ENCODE assay signal across 12 cellular contexts in the genomic region with DNA sequence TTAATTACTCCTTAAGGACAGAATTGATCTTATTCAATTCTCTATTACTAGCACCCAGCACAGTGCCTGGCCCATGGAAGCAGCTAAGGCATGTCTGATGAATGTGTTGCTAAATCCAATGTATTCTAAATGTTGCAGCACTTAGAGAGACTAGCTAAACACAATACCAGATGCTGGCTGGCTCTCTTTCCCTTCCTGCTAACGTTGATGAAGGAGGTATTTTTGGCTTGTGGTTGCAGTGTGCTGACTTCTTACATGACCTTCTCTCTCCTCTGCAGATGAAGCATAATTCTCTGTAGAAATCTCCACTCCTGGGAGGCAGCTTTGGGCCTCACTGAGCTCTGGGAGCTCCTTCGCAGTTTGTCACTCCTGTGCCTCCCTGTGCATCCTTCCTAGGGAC.
DNase-seq lines count a peak whose midpoint lies in the region; ATAC-seq and TF ChIP-seq lines count a peak whose summit lies in the region.
"Had no signal": no experiment of that assay in that cellular context is flagged by ENCODE, and none has a peak within 500 bp of the region (broad histone marks: within the 10 kb centered on the region; RNA-seq: fewer than 3 reads in every experiment).

No MANE protein-coding gene starts in this region.

- H3K4me1 Mint-ChIP-seq in activated CD8-positive, alpha-beta T cell treated with anti-CD3 and anti-CD28 coated beads for 36 hours (ENCODE audit: low read depth), result no peaks in the 10 kb centered on the region

- no peak overlapping the region for H3K4me3 ChIP-seq in right atrium auricular region
- H3K4me3 ChIP-seq in neuronal stem cell (ENCODE audit: low read length in 2 of 2), result no peak overlapping the region

- H2BK15ac ChIP-seq in neuronal stem cell (ENCODE audit: low read length), result no peak overlapping the region

- H3K4ac ChIP-seq in neuronal stem cell (ENCODE audit: low read length), result no peak overlapping the region

- no peak overlapping the region for H3K23ac ChIP-seq in neuronal stem cell (ENCODE audit: low read depth, low read length, poor library complexity)

- H2BK5ac ChIP-seq in neuronal stem cell (ENCODE audit: low read length), result no peak overlapping the region

- H4K8ac ChIP-seq in neuronal stem cell (ENCODE audit: low read depth, low read length), result no peak overlapping the region

- H3K27ac Mint-ChIP-seq in activated CD8-positive, alpha-beta T cell treated with anti-CD3 and anti-CD28 coated beads for 36 hours, result no peak overlapping the region

- H3K4me1 ChIP-seq in right atrium auricular region (peaks cover 0 to 7% of the 10 kb centered on the region in 2 donors), neuronal stem cell (ENCODE audit: control insufficient read depth in 2 of 2, insufficient read depth in 1 of 2, low read depth in 1 of 2, low read length in 2 of 2) (no peaks in the 10 kb centered on the region)

- no peaks in the 10 kb centered on the region for H3K36me3 ChIP-seq in right atrium auricular region
- no peaks in the 10 kb centered on the region for H3K36me3 ChIP-seq in neuronal stem cell (replicated peaks in 1 of 2; ENCODE audit: control insufficient read depth in 2 of 2, insufficient read depth in 2 of 2, low read length in 2 of 2)

- no peaks in the 10 kb centered on the region for H3K27me3 ChIP-seq in right atrium auricular region
- H3K27me3 ChIP-seq in neuronal stem cell (ENCODE audit: control insufficient read depth in 3 of 3, insufficient read depth in 3 of 3, low read depth in 1 of 3, low read length in 3 of 3), result no peaks in the 10 kb centered on the region

- H3K9me3 Mint-ChIP-seq in activated CD8-positive, alpha-beta T cell treated with anti-CD3 and anti-CD28 coated beads for 36 hours, result no peaks in the 10 kb centered on the region

- H3K79me1 ChIP-seq in neuronal stem cell (ENCODE audit: low read depth, low read length), result no peaks in the 10 kb centered on the region

- WGBS in neuronal stem cell (ENCODE audit: extremely low coverage in 2 of 2, insufficient read length in 2 of 2, insufficient replicate concordance in 1 of 2), 2 donors, result no CpG with 5 or more reads among the region's 2 CpGs

- ATAC-seq in Right ventricle myocardium superior (ENCODE audit: poor library complexity), result peak; percentile 85
- ATAC-seq in HG03196 (IDR thresholded peaks at IDR 0.05; ENCODE audit: unreplicated experiment), result peak; percentile 58
- ATAC-seq in activated CD8-positive, alpha-beta T cell treated with anti-CD3 and anti-CD28 coated beads for 36 hours, result no peak
- ATAC-seq in HG03439 (IDR thresholded peaks at IDR 0.05; ENCODE audit: unreplicated experiment), result no peak

- H3K14ac ChIP-seq in neuronal stem cell (ENCODE audit: low read length), result no peak overlapping the region

- no peak overlapping the region for H2BK12ac ChIP-seq in neuronal stem cell (ENCODE audit: low read length)

- no peak overlapping the region for H4K91ac ChIP-seq in neuronal stem cell (ENCODE audit: low read depth, low read length, poor library complexity)

- H2BK120ac ChIP-seq in neuronal stem cell (ENCODE audit: low read depth, low read length), result no peak overlapping the region

- intact Hi-C loops in Right ventricle myocardium superior (cut with DNase I), result no loop called here
- intact Hi-C loops in activated CD8-positive, alpha-beta T cell treated with anti-CD3 and anti-CD28 coated beads for 36 hours (cut with micrococcal nuclease), result no loop called here

- H3K9ac ChIP-seq in neuronal stem cell (ENCODE audit: low read depth, low read length, poor library complexity), result no peak overlapping the region

- CTCF ChIA-PET in activated CD8-positive, alpha-beta T cell treated with anti-CD3 and anti-CD28 coated beads for 36 hours (lab: Charles Lee), result interaction anchor here (1.2 kb wide), 1 partner anchor 14 kb away, joined by 3 read pairs; no protein-coding TSS in a partner anchor

- H2AK5ac ChIP-seq in neuronal stem cell (ENCODE audit: low read depth, low read length), result no peak overlapping the region

- no peak for TF ChIP-seq CTCF in right atrium auricular region (IDR thresholded peaks at IDR 0.05)
- TF ChIP-seq CTCF in activated CD8-positive, alpha-beta T cell treated with anti-CD3 and anti-CD28 coated beads for 36 hours (IDR thresholded peaks at IDR 0.05), result no peak

- H3K27me3 Mint-ChIP-seq in activated CD8-positive, alpha-beta T cell treated with anti-CD3 and anti-CD28 coated beads for 36 hours, result no peaks in the 10 kb centered on the region

- H3K36me3 Mint-ChIP-seq in activated CD8-positive, alpha-beta T cell treated with anti-CD3 and anti-CD28 coated beads for 36 hours (ENCODE audit: low read depth), result no peaks in the 10 kb centered on the region

- no peak overlapping the region for H2AFZ ChIP-seq in neuronal stem cell (ENCODE audit: low read length)

- H3K4me2 ChIP-seq in neuronal stem cell (ENCODE audit: insufficient read depth, low read length, poor library complexity, severe bottlenecking), result no peak overlapping the region

- no peak overlapping the region for H3K4me3 Mint-ChIP-seq in activated CD8-positive, alpha-beta T cell treated with anti-CD3 and anti-CD28 coated beads for 36 hours

- POLR2A ChIA-PET in activated CD8-positive, alpha-beta T cell treated with anti-CD3 and anti-CD28 coated beads for 36 hours (lab: Charles Lee), result no interaction called here

- H3K27ac ChIP-seq in right atrium auricular region (no peak overlapping the region), neuronal stem cell (replicated peaks; ENCODE audit: low read length) (no peak overlapping the region)

- DNase-seq in Right ventricle myocardium superior, result no peak
- DNase-seq in right atrium auricular region (ENCODE audit: low spot score), result no peak
- peak; percentile 76 for DNase-seq in amniotic epithelial cell (ENCODE audit: low read depth)
- no peak for DNase-seq in activated CD8-positive, alpha-beta T cell treated with anti-CD3 and anti-CD28 coated beads for 36 hours
- DNase-seq in neuronal stem cell (ENCODE audit: low spot score), result no peak
- DNase-seq in stimulated activated CD4-positive, alpha-beta T cell treated with anti-CD3 and anti-CD28 coated beads, Interleukin-4, amount 100 ng/mL, for 4 hours, result no peak
- DNase-seq: 8988T; activated CD4-positive, alpha-beta T cell treated with anti-CD3 and anti-CD28 coated beads for 48 hours; cerebellar nuclear complex; nucleus accumbens had no signal

- H3K9me3 ChIP-seq in right atrium auricular region (no peaks in the 10 kb centered on the region), neuronal stem cell (replicated peaks in 1 of 2; ENCODE audit: control insufficient read depth in 2 of 2, insufficient read depth in 1 of 2, low read depth in 1 of 2, low read length in 2 of 2) (no peaks in the 10 kb centered on the region)

- no peak overlapping the region for H3K18ac ChIP-seq in neuronal stem cell (ENCODE audit: low read length)

Comparison
In these comparisons a context has a peak if more than half of its experiments do, and no peak if none do; other contexts are left out.
1. ATAC-seq: peak in Right ventricle myocardium superior (single experiment) and HG03196 (single experiment); none in activated CD8-positive, alpha-beta T cell treated with anti-CD3 and anti-CD28 coated beads for 36 hours (single experiment) and HG03439 (single experiment).